In genomic region chr22:50381024-50381555, GRCh38 we compare ENCODE assay signal across 7 cellular contexts. TPM values are rescaled to one million over a fixed set of nuclear protein-coding genes. Genes with fewer than 3 reads are reported as not detected.
DNase-seq lines count a peak whose midpoint lies in the region; ATAC-seq, FAIRE-seq and TF ChIP-seq lines count a peak whose summit lies in the region.
"Not testable (repeated sequence)": the region's sequence is repeated elsewhere in the genome, so short reads cannot be mapped to it uniquely, and the experiment has no call there.

No MANE protein-coding gene starts in this region.

- H3K27ac ChIP-seq in HEK293 (ENCODE audit: extremely low read depth, low read depth, low read length); HepG2 (ENCODE audit: extremely low read length, insufficient read depth, low read length); upper lobe of right lung: not testable (repeated sequence)
- peak overlapping the region in 4 of 8 donors; percentile 22 to 63 (median 49) for H3K27ac ChIP-seq in spleen

- not testable (repeated sequence) for TF ChIP-seq EP300 in HepG2 (IDR thresholded peaks at IDR 0.05; ENCODE audit: low read depth in 2 of 2, low read length in 2 of 2); HepG2 (CRISPR knock-in tag; IDR thresholded peaks at IDR 0.05; ENCODE audit: borderline replicate concordance)

- TF ChIP-seq POLR2A in HepG2 (IDR thresholded peaks at IDR 0.05; ENCODE audit: insufficient read depth in 1 of 2, low read depth in 2 of 2, low read length in 2 of 2); spleen (IDR thresholded peaks at IDR 0.05): not testable (repeated sequence)

- FAIRE-seq in HepG2 (lab: Jason Lieb, UNC): not testable (repeated sequence)

- not testable (repeated sequence) for H3K4me2 ChIP-seq in HepG2 (ENCODE audit: low read depth, low read length)

- H3K27me3 ChIP-seq in HepG2 (ENCODE audit: control insufficient read depth in 1 of 2, insufficient read depth in 2 of 2, low read length in 2 of 2); spleen (replicated peaks in 1 of 7); upper lobe of right lung: not testable (repeated sequence)

- H3K27me3 Mint-ChIP-seq in dendritic cell treated with granulocyte-macrophage colony-stimulating factor and Interleukin-4, amounts not matched to agents 40 ng/mL and 50 ng/mL, for 4 days; natural killer cell (ENCODE audit: low read depth in 2 of 2): not testable (repeated sequence)

- peaks cover 25 to 39% of the 10 kb centered on the region in 2 experiments for H3K36me3 ChIP-seq in HEK293 (ENCODE audit: control insufficient read depth in 2 of 2, insufficient read depth in 1 of 2, low read length in 2 of 2)
- peaks cover 5 to 19% of the 10 kb centered on the region in 2 experiments; a peak in 4 of 5 replicates for H3K36me3 ChIP-seq in HepG2 (replicated peaks in 1 of 2; ENCODE audit: control insufficient read depth in 1 of 2, insufficient read depth in 2 of 2, low read length in 2 of 2)
- H3K36me3 ChIP-seq in spleen: peaks cover 0 to 80% (median 9%) of the 10 kb centered on the region in 6 donors
- peaks cover 17% of the 10 kb centered on the region for H3K36me3 ChIP-seq in upper lobe of right lung

- TF ChIP-seq RAD21 in HepG2 (CRISPR knock-in tag; IDR thresholded peaks at IDR 0.05): not testable (repeated sequence)

- not testable (repeated sequence) for H3K4me3 ChIP-seq in HEK293 (ENCODE audit: low read depth, low read length); HepG2 (replicated peaks in 1 of 3; ENCODE audit: insufficient read depth in 1 of 3, low read depth in 2 of 3, low read length in 3 of 3); spleen; upper lobe of right lung

- H3K4me3 Mint-ChIP-seq in dendritic cell treated with granulocyte-macrophage colony-stimulating factor and Interleukin-4, amounts not matched to agents 40 ng/mL and 50 ng/mL, for 4 days: peak overlapping the region; percentile 13
- peak overlapping the region; percentile 67 for H3K4me3 Mint-ChIP-seq in natural killer cell

- H3K9me3 Mint-ChIP-seq in dendritic cell treated with granulocyte-macrophage colony-stimulating factor and Interleukin-4, amounts not matched to agents 40 ng/mL and 50 ng/mL, for 4 days; natural killer cell: not testable (repeated sequence)

- not testable (repeated sequence) for H3K9ac ChIP-seq in HepG2 (ENCODE audit: insufficient read depth, low read depth, low read length)

- DNase-seq in CD1c-positive myeloid dendritic cell (ENCODE audit: extremely low spot score) (peak; percentile 29), spleen (peak; percentile 33)
- DNase-seq in HepG2 (ENCODE audit: low spot score); natural killer cell; upper lobe of right lung: not testable (repeated sequence)

- not testable (repeated sequence) for H4K20me1 ChIP-seq in HepG2 (ENCODE audit: insufficient read depth, low read length)

- POLR2A ChIA-PET in HEK293 (lab: Yijun Ruan, JAX): interaction anchor here (0.6 kb wide), 1 partner anchor 203 kb away, joined by 3 read pairs; no protein-coding TSS in a partner anchor
- POLR2A ChIA-PET in HepG2 (lab: Yijun Ruan, JAX): not testable (repeated sequence)

- not testable (repeated sequence) for H3K79me2 ChIP-seq in HepG2 (ENCODE audit: insufficient read depth, low read length)

- H3K9me3 ChIP-seq in HEK293 (ENCODE audit: control insufficient read depth, insufficient read depth, low read depth, low read length); HepG2 (ENCODE audit: low read length); spleen; upper lobe of right lung: not testable (repeated sequence)

- peaks cover 52% of the 10 kb centered on the region for H3K36me3 Mint-ChIP-seq in dendritic cell treated with granulocyte-macrophage colony-stimulating factor and Interleukin-4, amounts not matched to agents 40 ng/mL and 50 ng/mL, for 4 days (ENCODE audit: low read depth)
- not testable (repeated sequence) for H3K36me3 Mint-ChIP-seq in natural killer cell

- CTCF ChIA-PET in HEK293 (lab: Yijun Ruan, JAX): interaction anchor here (0.7 kb wide), 1 partner anchor 90 kb away, joined by 4 read pairs; no protein-coding TSS in a partner anchor
- CTCF ChIA-PET in HepG2 (lab: Yijun Ruan, JAX; ENCODE audit: low intra/inter-chr PET ratio, low total read pairs): not testable (repeated sequence)

- not testable (repeated sequence) for ATAC-seq in HepG2
- ATAC-seq in natural killer cell (peak in 1 of 3 donors; percentile 54), upper lobe of right lung (peak; percentile 30)

- H3K27ac Mint-ChIP-seq in dendritic cell treated with granulocyte-macrophage colony-stimulating factor and Interleukin-4, amounts not matched to agents 40 ng/mL and 50 ng/mL, for 4 days: peak overlapping the region; percentile 92
- H3K27ac Mint-ChIP-seq in natural killer cell: peak overlapping the region; percentile 53 to 79

- WGBS in HepG2 (ENCODE audit: low lambda C conversion rate): 95% methylated on average over 10 of the region's 15 CpGs
- 83 to 95% (median 88%) methylated on average over 12 to 15 of the region's 15 CpGs for WGBS in spleen, 5 donors

- intact Hi-C loops in dendritic cell treated with granulocyte-macrophage colony-stimulating factor and Interleukin-4, amounts not matched to agents 40 ng/mL and 50 ng/mL, for 4 days (cut with micrococcal nuclease); HepG2 (cut with micrococcal nuclease; ENCODE audit: unreplicated experiment); natural killer cell (cut with micrococcal nuclease); spleen (cut with DNase I; ENCODE audit: low total_unique reads); upper lobe of right lung (cut with DNase I): not testable (repeated sequence)

- H3K4me1 Mint-ChIP-seq in dendritic cell treated with granulocyte-macrophage colony-stimulating factor and Interleukin-4, amounts not matched to agents 40 ng/mL and 50 ng/mL, for 4 days (ENCODE audit: low read depth): peaks cover 44% of the 10 kb centered on the region
- H3K4me1 Mint-ChIP-seq in natural killer cell: peaks cover 10 to 25% of the 10 kb centered on the region in 2 donors

- in situ Hi-C loops in HepG2 (cut with HindIII; ENCODE audit: extremely low pct_ligation_motif_present, low pct_unique_long_range_greater_than_20kb): not testable (repeated sequence)

- BruUV-seq in HepG2 (replicated peaks; lab: Mats Ljungman, UMichigan): TSS peak; percentile 39

- TF ChIP-seq CTCF in HEK293 (tag by site-specific recombination; IDR thresholded peaks at IDR 0.05); HepG2 (CRISPR knock-in tag; IDR thresholded peaks at IDR 0.05); natural killer cell (IDR thresholded peaks at IDR 0.05); spleen (IDR thresholded peaks at IDR 0.05 in 8 of 11, conservative IDR thresholded peaks at IDR 0.05 in 3 of 11); upper lobe of right lung (IDR thresholded peaks at IDR 0.05): not testable (repeated sequence)

- H3K4me1 ChIP-seq in HEK293 (ENCODE audit: control insufficient read depth, insufficient read depth, low read length); upper lobe of right lung: not testable (repeated sequence)
- H3K4me1 ChIP-seq in HepG2 (ENCODE audit: insufficient read depth, low read length) (peaks cover 18% of the 10 kb centered on the region), spleen (peaks cover 0 to 24% (median 10%) of the 10 kb centered on the region in 6 donors)

- H2AFZ ChIP-seq in HepG2 (ENCODE audit: low read length): not testable (repeated sequence)

RNA-seq across cellular contexts. Expression of gene PPP6R2, which starts 38.0 kb away (rescaled TPM):
- total RNA-seq in HepG2 (2016; rRNA removed; fragmentation: Illumina TruSeq; extraction: Trizol) (36.1 and 55.0 TPM in 2 replicates), natural killer cell (100 to 1,000 TPM in 1 of 3 donors, 10 to 100 TPM in 2; 76.0 to 103 (median 78.1) TPM), spleen (10 to 100 TPM; 54.0 to 76.2 (median 64.7) TPM), upper lobe of right lung (54.0 TPM)
- 13.5 and 14.8 TPM in 2 replicates for total RNA-seq in HepG2 (2016; cell fraction: cytosol; rRNA removed; fragmentation: Illumina TruSeq; extraction: Trizol; ENCODE audit: low read depth)
- total RNA-seq in HepG2 (2016; cell fraction: insoluble cytoplasmic fraction; rRNA removed; fragmentation: Illumina TruSeq; extraction: Trizol): 33.5 and 56.7 TPM in 2 replicates
- total RNA-seq in HepG2 (2016; cell fraction: membrane; rRNA removed; fragmentation: Illumina TruSeq; extraction: Trizol): 26.4 and 27.2 TPM in 2 replicates
- 53.7 and 65.8 TPM in 2 replicates for total RNA-seq in HepG2 (2016; cell fraction: nucleus; rRNA removed; fragmentation: Illumina TruSeq; extraction: Trizol)
- polyA plus RNA-seq in HepG2 (2011; rRNA removed) (102 and 112 TPM in 2 replicates), spleen (10 to 100 TPM; 23.6 to 48.7 (median 27.8) TPM)
- polyA plus RNA-seq in HepG2 (2011; cell fraction: cytosol; rRNA removed): 56.6 and 76.3 TPM in 2 replicates
- 458 and 611 TPM in 2 replicates for polyA plus RNA-seq in HepG2 (2011; cell fraction: nucleus; rRNA removed)
- 58.5 and 66.4 TPM in 2 replicates for polyA plus RNA-seq in HepG2 (2012)
- 6.8 and 7.7 TPM in 2 replicates for polyA plus RNA-seq in HepG2 (2016; cell fraction: cytosol; fragmentation: Illumina TruSeq; extraction: Trizol; ENCODE audit: low read depth)
- polyA plus RNA-seq in HepG2 (2016; cell fraction: insoluble cytoplasmic fraction; fragmentation: Illumina TruSeq; extraction: Trizol; ENCODE audit: low read depth): 26.5 and 32.8 TPM in 2 replicates
- 17.1 and 18.2 TPM in 2 replicates for polyA plus RNA-seq in HepG2 (2016; cell fraction: membrane; fragmentation: Illumina TruSeq; extraction: Trizol; ENCODE audit: low read depth)
- 172 and 175 TPM in 2 replicates for polyA plus RNA-seq in HepG2 (2016; cell fraction: nucleus; fragmentation: Illumina TruSeq; extraction: Trizol; ENCODE audit: insufficient read depth, low read depth)
- polyA minus RNA-seq in HepG2 (2011; rRNA and poly(A)+ RNA removed; ENCODE audit: low replicate concordance): 25.0 and 101 TPM in 2 replicates
- 29.8 and 30.8 TPM in 2 replicates for polyA minus RNA-seq in HepG2 (2011; cell fraction: cytosol; rRNA and poly(A)+ RNA removed)
- 84.9 and 89.9 TPM in 2 replicates for polyA minus RNA-seq in HepG2 (2011; cell fraction: nucleus; rRNA and poly(A)+ RNA removed)

RNA-seq across cellular contexts. Expression of gene DENND6B, which starts 54.3 kb away (rescaled TPM):
- total RNA-seq in HepG2 (2016; rRNA removed; fragmentation: Illumina TruSeq; extraction: Trizol) (0.84 and 0.95 TPM in 2 replicates), natural killer cell (1 to 10 TPM; 3.1 to 5.0 (median 4.5) TPM), spleen (1 to 10 TPM; 4.5 to 8.9 (median 6.0) TPM), upper lobe of right lung (9.3 TPM)
- total RNA-seq in HepG2 (2016; cell fraction: cytosol; rRNA removed; fragmentation: Illumina TruSeq; extraction: Trizol; ENCODE audit: low read depth): 0.30 and 0.44 TPM in 2 replicates
- 0.22 and 0.65 TPM in 2 replicates for total RNA-seq in HepG2 (2016; cell fraction: insoluble cytoplasmic fraction; rRNA removed; fragmentation: Illumina TruSeq; extraction: Trizol)
- total RNA-seq in HepG2 (2016; cell fraction: membrane; rRNA removed; fragmentation: Illumina TruSeq; extraction: Trizol): 0.52 and 0.90 TPM in 2 replicates
- 0.90 and 1.1 TPM in 2 replicates for total RNA-seq in HepG2 (2016; cell fraction: nucleus; rRNA removed; fragmentation: Illumina TruSeq; extraction: Trizol)
- polyA plus RNA-seq in HepG2 (2011; rRNA removed) (3.8 and 4.2 TPM in 2 replicates), spleen (10 to 100 TPM in 1 of 3 donors, 1 to 10 TPM in 2; 6.4 to 10.4 (median 9.9) TPM)
- 1.8 TPM in 2 replicates for polyA plus RNA-seq in HepG2 (2011; cell fraction: cytosol; rRNA removed)
- 33.7 and 41.4 TPM in 2 replicates for polyA plus RNA-seq in HepG2 (2011; cell fraction: nucleus; rRNA removed)
- 2.5 and 2.6 TPM in 2 replicates for polyA plus RNA-seq in HepG2 (2012)
- 0.33 and 0.71 TPM in 2 replicates for polyA plus RNA-seq in HepG2 (2016; cell fraction: cytosol; fragmentation: Illumina TruSeq; extraction: Trizol; ENCODE audit: low read depth)
- 0.74 and 0.86 TPM in 2 replicates for polyA plus RNA-seq in HepG2 (2016; cell fraction: insoluble cytoplasmic fraction; fragmentation: Illumina TruSeq; extraction: Trizol; ENCODE audit: low read depth)
- 0.63 and 1.2 TPM in 2 replicates for polyA plus RNA-seq in HepG2 (2016; cell fraction: membrane; fragmentation: Illumina TruSeq; extraction: Trizol; ENCODE audit: low read depth)
- polyA plus RNA-seq in HepG2 (2016; cell fraction: nucleus; fragmentation: Illumina TruSeq; extraction: Trizol; ENCODE audit: insufficient read depth, low read depth): 4.0 and 5.3 TPM in 2 replicates
- 0.58 and 2.9 TPM in 2 replicates for polyA minus RNA-seq in HepG2 (2011; rRNA and poly(A)+ RNA removed; ENCODE audit: low replicate concordance)
- polyA minus RNA-seq in HepG2 (2011; cell fraction: cytosol; rRNA and poly(A)+ RNA removed): 1.3 TPM in 2 replicates
- 2.6 and 3.3 TPM in 2 replicates for polyA minus RNA-seq in HepG2 (2011; cell fraction: nucleus; rRNA and poly(A)+ RNA removed)
